ENCODE assay signal across 10 cellular contexts in genomic region chr6:28884423-28885148, GRCh38. TPM values are rescaled to one million over a fixed set of nuclear protein-coding genes. Genes with fewer than 3 reads are reported as not detected.
DNase-seq lines count a peak whose midpoint lies in the region; ATAC-seq and TF ChIP-seq lines count a peak whose summit lies in the region.
"Had no signal": no experiment of that assay in that cellular context is flagged by ENCODE, and none has a peak within 500 bp of the region (broad histone marks: within the 10 kb centered on the region; RNA-seq: fewer than 3 reads in every experiment).

No MANE protein-coding gene starts in this region.

- H3K27me3 ChIP-seq in left ventricle myocardium inferior (ENCODE audit: low read depth) (peaks cover 24% of the 10 kb centered on the region), heart right ventricle (peaks cover 0 to 32% (median 16%) of the 10 kb centered on the region in 7 donors), thymus (ENCODE audit: control insufficient read depth, insufficient read depth) (no peaks in the 10 kb centered on the region), GM23248 (replicated peaks; ENCODE audit: insufficient read depth) (no peaks in the 10 kb centered on the region), prostate gland (replicated peaks; ENCODE audit: insufficient read depth) (no peaks in the 10 kb centered on the region)

- peaks cover 3% of the 10 kb centered on the region for H3K36me3 Mint-ChIP-seq in activated CD8-positive, alpha-beta T cell treated with anti-CD3 and anti-CD28 coated beads for 36 hours (ENCODE audit: low read depth)
- peaks cover 0 to 4% (median 0%) of the 10 kb centered on the region in 3 donors for H3K36me3 Mint-ChIP-seq in immature natural killer cell

- no peaks in the 10 kb centered on the region for H3K9me2 ChIP-seq in GM23248 (ENCODE audit: insufficient read depth)

- H3K27ac ChIP-seq in left ventricle myocardium inferior (replicated peaks): no peak overlapping the region
- peak overlapping the region in 1 of 10 donors; percentile 22 for H3K27ac ChIP-seq in heart right ventricle
- peak overlapping the region; percentile 94 for H3K27ac ChIP-seq in thymus (ENCODE audit: low read depth)
- H3K27ac ChIP-seq in GM23248: no peak overlapping the region
- no peak overlapping the region for H3K27ac ChIP-seq in prostate gland

- H3K4me1 ChIP-seq in left ventricle myocardium inferior (peaks cover 13% of the 10 kb centered on the region), heart right ventricle (peaks cover 0 to 15% (median 0%) of the 10 kb centered on the region in 9 donors), thymus (ENCODE audit: control insufficient read depth, insufficient read depth, low read length) (peaks cover 11% of the 10 kb centered on the region), GM23248 (ENCODE audit: insufficient read depth) (no peaks in the 10 kb centered on the region), prostate gland (replicated peaks) (no peaks in the 10 kb centered on the region)

- 72 to 74% methylated on average over 18 of the region's 18 CpGs for WGBS in heart right ventricle, 2 donors
- WGBS in thymus: 37% methylated on average over 18 of the region's 18 CpGs
- WGBS in GM23248 (ENCODE audit: low coverage in 1 of 2, low lambda C conversion rate in 2 of 2, missing lambda C conversion rate in 2 of 2), 2 experiments: 69% methylated on average over 18 of the region's 18 CpGs
- WGBS in prostate gland: 60% methylated on average over 10 of the region's 18 CpGs

- H3K9ac ChIP-seq in GM23248: no peak overlapping the region

- peaks cover 44% of the 10 kb centered on the region for H3K4me1 Mint-ChIP-seq in activated CD8-positive, alpha-beta T cell treated with anti-CD3 and anti-CD28 coated beads for 36 hours (ENCODE audit: low read depth)
- H3K4me1 Mint-ChIP-seq in immature natural killer cell: peaks cover 47 to 48% of the 10 kb centered on the region in 2 donors

- peaks cover 1% of the 10 kb centered on the region for H3K27me3 Mint-ChIP-seq in activated CD8-positive, alpha-beta T cell treated with anti-CD3 and anti-CD28 coated beads for 36 hours
- peaks cover 19 to 32% (median 25%) of the 10 kb centered on the region in 3 donors for H3K27me3 Mint-ChIP-seq in immature natural killer cell (ENCODE audit: low read depth in 3 of 3)

- ATAC-seq in heart right ventricle: no peak
- ATAC-seq in activated CD8-positive, alpha-beta T cell treated with anti-CD3 and anti-CD28 coated beads for 36 hours: peak; percentile 85
- ATAC-seq in GM21576 (IDR thresholded peaks at IDR 0.05; ENCODE audit: unreplicated experiment): no peak
- ATAC-seq: left ventricle myocardium superior had no signal

- no peak overlapping the region for H3K4me2 ChIP-seq in GM23248 (ENCODE audit: unreplicated experiment)

- H2AFZ ChIP-seq in GM23248: no peak overlapping the region

- H3K36me3 ChIP-seq in left ventricle myocardium inferior (no peaks in the 10 kb centered on the region), heart right ventricle (no peaks in the 10 kb centered on the region), thymus (ENCODE audit: control insufficient read depth, insufficient read depth) (no peaks in the 10 kb centered on the region), GM23248 (ENCODE audit: low read depth) (no peaks in the 10 kb centered on the region), prostate gland (no peaks in the 10 kb centered on the region)

- DNase-seq in left ventricle myocardium inferior (no peak), heart right ventricle (no peak), immature natural killer cell (peak; percentile 88 to 91 (median 91)), GM23248 (no peak), prostate gland (ENCODE audit: low spot score) (no peak)
- DNase-seq in activated CD8-positive, alpha-beta T cell treated with anti-CD3 and anti-CD28 coated beads for 36 hours: peak; percentile 85
- DNase-seq: left ventricle myocardium superior, NCI-H524 had no signal

- CTCF ChIA-PET in activated CD8-positive, alpha-beta T cell treated with anti-CD3 and anti-CD28 coated beads for 36 hours (lab: Charles Lee): interaction anchor here (1.0 to 3.7 kb wide), 4 partner anchors 10 to 132 kb away, joined by 3 to 21 read pairs (median 9); no protein-coding TSS in a partner anchor

- H3K4me3 Mint-ChIP-seq in activated CD8-positive, alpha-beta T cell treated with anti-CD3 and anti-CD28 coated beads for 36 hours: peak overlapping the region; percentile 63
- peak overlapping the region; percentile 76 to 90 (median 87) for H3K4me3 Mint-ChIP-seq in immature natural killer cell

- H3K4me3 ChIP-seq in left ventricle myocardium inferior: peak overlapping the region; percentile 38
- peak overlapping the region in 3 of 10 donors; percentile 14 to 36 (median 21) for H3K4me3 ChIP-seq in heart right ventricle
- peak overlapping the region; percentile 33 for H3K4me3 ChIP-seq in thymus (ENCODE audit: low read length)
- H3K4me3 ChIP-seq in GM23248: no peak overlapping the region
- H3K4me3 ChIP-seq in prostate gland: no peak overlapping the region

- in situ Hi-C loops in GM23248 (cut with MboI): no loop called here

- no peaks in the 10 kb centered on the region for H3K79me2 ChIP-seq in GM23248 (ENCODE audit: insufficient read depth)

- H4K20me1 ChIP-seq in GM23248 (ENCODE audit: insufficient read depth): no peaks in the 10 kb centered on the region

- H3F3A ChIP-seq in GM23248 (ENCODE audit: insufficient read depth): peaks cover 8% of the 10 kb centered on the region; the same call in 1 of the 2 replicates

- intact Hi-C loops in left ventricle myocardium inferior (cut with micrococcal nuclease): no loop called here
- intact Hi-C loops in heart right ventricle (cut with DNase I): loop anchor here in 1 of 10 donors (5.0 kb wide), 1 partner anchor 58 kb away; no protein-coding TSS in a partner anchor
- intact Hi-C loops in activated CD8-positive, alpha-beta T cell treated with anti-CD3 and anti-CD28 coated beads for 36 hours (cut with micrococcal nuclease): no loop called here
- intact Hi-C loops in prostate gland (cut with DNase I): no loop called here

- peak overlapping the region; percentile 86 for H3K27ac Mint-ChIP-seq in activated CD8-positive, alpha-beta T cell treated with anti-CD3 and anti-CD28 coated beads for 36 hours
- H3K27ac Mint-ChIP-seq in immature natural killer cell: peak overlapping the region; percentile 85 to 97 (median 93)

- H3K9me3 Mint-ChIP-seq in activated CD8-positive, alpha-beta T cell treated with anti-CD3 and anti-CD28 coated beads for 36 hours: peaks cover 3% of the 10 kb centered on the region
- peaks cover 0 to 10% (median 3%) of the 10 kb centered on the region in 6 donors for H3K9me3 Mint-ChIP-seq in immature natural killer cell

- no peaks in the 10 kb centered on the region for H3K9me3 ChIP-seq in left ventricle myocardium inferior (replicated peaks)
- peaks cover 0 to 6% (median 0%) of the 10 kb centered on the region in 11 donors for H3K9me3 ChIP-seq in heart right ventricle
- peaks cover 2% of the 10 kb centered on the region for H3K9me3 ChIP-seq in thymus (ENCODE audit: control insufficient read depth)
- H3K9me3 ChIP-seq in GM23248 (ENCODE audit: low read depth): no peaks in the 10 kb centered on the region
- H3K9me3 ChIP-seq in prostate gland: no peaks in the 10 kb centered on the region

- POLR2A ChIA-PET in activated CD8-positive, alpha-beta T cell treated with anti-CD3 and anti-CD28 coated beads for 36 hours (lab: Charles Lee): interaction anchor here (0.8 to 9.2 kb wide), 10 partner anchors 9 to 1737 kb away, joined by 3 to 62 read pairs (median 6); a partner anchor contains a TSS

- TF ChIP-seq CTCF in left ventricle myocardium inferior (IDR thresholded peaks at IDR 0.05; ENCODE audit: borderline replicate concordance): no peak
- TF ChIP-seq CTCF in heart right ventricle (IDR thresholded peaks at IDR 0.05): no peak
- no peak for TF ChIP-seq CTCF in activated CD8-positive, alpha-beta T cell treated with anti-CD3 and anti-CD28 coated beads for 36 hours (IDR thresholded peaks at IDR 0.05)
- TF ChIP-seq CTCF in prostate gland (IDR thresholded peaks at IDR 0.05): no peak

- TF ChIP-seq POLR2A in prostate gland (IDR thresholded peaks at IDR 0.05): no peak

RNA-seq across cellular contexts. Expression of gene TRIM27, which starts 39.2 kb away (rescaled TPM):
- 17.8 TPM for total RNA-seq in left ventricle myocardium inferior
- 10 to 100 TPM; 14.7 to 23.1 (median 17.6) TPM for total RNA-seq in heart right ventricle
- 10 to 100 TPM; 21.0 to 26.2 TPM for polyA plus RNA-seq in heart right ventricle
- total RNA-seq in activated CD8-positive, alpha-beta T cell treated with anti-CD3 and anti-CD28 coated beads for 36 hours: 10 to 100 TPM; 45.6 to 46.4 TPM
- 10 to 100 TPM; 30.2 to 51.1 (median 43.0) TPM for polyA plus RNA-seq in immature natural killer cell
- 67.9 TPM for polyA plus RNA-seq in thymus
- total RNA-seq in GM23248 (2014; rRNA removed; shearing (Covaris generic)): 56.1 and 67.7 TPM in 2 replicates
- polyA plus RNA-seq in GM23248 (2016; fragmentation: Nextera tagmentation; extraction: Ambion mirVana): 40.2 and 42.1 TPM in 2 replicates
- total RNA-seq in prostate gland: 10 to 100 TPM; 79.2 to 85.7 TPM

Comparison
In these comparisons a context has a peak if more than half of its experiments do, and no peak if none do; other contexts are left out.
1. DNase-seq: peak in activated CD8-positive, alpha-beta T cell treated with anti-CD3 and anti-CD28 coated beads for 36 hours (single experiment) and immature natural killer cell (3 of 3); none in left ventricle myocardium inferior (single experiment), heart right ventricle (0 of 2), GM23248 (single experiment) and prostate gland (single experiment).
2. H3K4me3 ChIP-seq: peak in left ventricle myocardium inferior (single experiment) and thymus (single experiment); none in GM23248 (single experiment) and prostate gland (0 of 2).